14 cellular contexts compared by ENCODE assay signal in the genomic region with DNA sequence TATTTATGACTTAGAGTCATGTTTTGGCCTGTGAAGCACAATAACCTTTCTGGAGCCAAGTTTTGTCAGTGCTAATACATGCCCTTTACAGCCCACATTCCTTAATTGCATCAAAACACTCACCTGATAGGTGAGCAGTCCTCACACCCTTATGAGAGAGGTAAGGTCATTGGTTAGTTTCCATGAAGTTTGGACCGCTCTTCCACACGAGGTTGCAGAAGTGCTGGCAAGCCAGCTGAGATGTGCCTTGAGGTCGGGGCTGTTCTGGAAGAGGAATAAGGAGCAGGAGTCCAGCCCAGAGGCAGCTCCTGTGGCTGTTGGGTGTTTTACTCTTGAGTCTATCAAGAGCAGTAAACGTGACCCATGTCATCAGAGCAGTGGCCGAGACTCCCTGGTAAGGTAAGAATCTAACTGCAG.
A peak's percentile ranks its signal among the peaks of the same experiment; 100 is the strongest.
DNase-seq lines count a peak whose midpoint lies in the region; ATAC-seq and TF ChIP-seq lines count a peak whose summit lies in the region.
"Had no signal": no experiment of that assay in that cellular context is flagged by ENCODE, and none has a peak within 500 bp of the region (broad histone marks: within the 10 kb centered on the region; RNA-seq: fewer than 3 reads in every experiment).

No MANE protein-coding gene starts in this region.

- intact Hi-C loops in thyroid gland (cut with DNase I), result no loop called here

- H3K4me1 ChIP-seq in Peyer's patch, result peaks cover 0 to 3% (median under 1%) of the 10 kb centered on the region in 4 donors
- H3K4me1 ChIP-seq in mucosa of rectum (ENCODE audit: control insufficient read depth in 2 of 2, insufficient read depth in 2 of 2, low read length in 2 of 2), result peaks cover 14 to 22% of the 10 kb centered on the region in 2 donors
- H3K4me1 ChIP-seq in thyroid gland, result peaks cover 67 to 76% of the 10 kb centered on the region in 2 donors
- peaks cover 72% of the 10 kb centered on the region for H3K4me1 ChIP-seq in HAP-1

- ATAC-seq in HG02678 (IDR thresholded peaks at IDR 0.05; ENCODE audit: unreplicated experiment), result no peak
- ATAC-seq: activated CD8-positive, alpha-beta T cell treated with anti-CD3 and anti-CD28 coated beads, Interleukin-2, amount 10 ng/mL, durations not matched to agents 7 days and 5 days had no signal

- no peak for TF ChIP-seq CTCF in Peyer's patch (IDR thresholded peaks at IDR 0.05)
- no peak for TF ChIP-seq CTCF in epithelial cell of esophagus (IDR thresholded peaks at IDR 0.05; ENCODE audit: insufficient read depth, low read depth, low read length, missing control alignments)
- TF ChIP-seq CTCF in thyroid gland (IDR thresholded peaks at IDR 0.05), result no peak

- H3K27me3 ChIP-seq in Peyer's patch (no peaks in the 10 kb centered on the region), mucosa of rectum (ENCODE audit: control insufficient read depth in 2 of 2, insufficient read depth in 2 of 2, low read length in 2 of 2) (no peaks in the 10 kb centered on the region), thyroid gland (no peaks in the 10 kb centered on the region), HAP-1 (ENCODE audit: low read depth) (no peaks in the 10 kb centered on the region)
- H3K27me3 ChIP-seq: adrenal gland had no signal

- no peaks in the 10 kb centered on the region for H3K9me3 ChIP-seq in Peyer's patch
- H3K9me3 ChIP-seq in mucosa of rectum (ENCODE audit: control insufficient read depth in 2 of 2, low read length in 2 of 2), result no peaks in the 10 kb centered on the region
- no peaks in the 10 kb centered on the region for H3K9me3 ChIP-seq in thyroid gland
- no peaks in the 10 kb centered on the region for H3K9me3 ChIP-seq in HAP-1
- H3K9me3 ChIP-seq: adrenal gland had no signal

- H3K4me3 ChIP-seq in Peyer's patch (peak overlapping the region in 1 of 4 donors; percentile 1), epithelial cell of esophagus (ENCODE audit: low read length) (peak overlapping the region; percentile 33), mucosa of rectum (ENCODE audit: low read length in 2 of 2) (peak overlapping the region in 1 of 2 donors; percentile 41), thyroid gland (replicated peaks in 1 of 3) (no peak overlapping the region), HAP-1 (no peak overlapping the region)
- H3K4me3 ChIP-seq: adrenal gland had no signal

- WGBS in thyroid gland, 2 donors, result 41 to 50% methylated on average over 5 of the region's 5 CpGs

- DNase-seq in Peyer's patch (peak in 2 of 3 donors; percentile 67 to 75), epithelial cell of esophagus (ENCODE audit: low read depth) (peak; percentile 91), thyroid gland (peak; percentile 55 to 65), HAP-1 (ENCODE audit: low spot score in 2 of 2) (no peak), COR-L47 (lab: John Stamatoyannopoulos, UW) (no peak)
- DNase-seq in activated T-cell treated with anti-CD3 and anti-CD28 coated beads, Interleukin-2, amount 50 U/mL, for 1 hour, result no peak
- DNase-seq: activated CD8-positive, alpha-beta T cell treated with anti-CD3 and anti-CD28 coated beads, Interleukin-2, amount 10 ng/mL, durations not matched to agents 7 days and 5 days; adrenal gland; C1 segment of cervical spinal cord; cerebellar nuclear complex; DND-41; stimulated activated CD4-positive, alpha-beta T cell treated with anti-CD3 and anti-CD28 coated beads, Interleukin-2, amount 100 ng/mL, for 24 hours had no signal

- H3K9ac ChIP-seq in mucosa of rectum (ENCODE audit: low read depth in 1 of 2, low read length in 2 of 2), result peak overlapping the region; percentile 14 to 50

- in situ Hi-C loops in HAP-1 (cut with MboI; ENCODE audit: low sequenced_read_pairs), result no loop called here

- H3K36me3 ChIP-seq in Peyer's patch (peaks cover 0 to 20% (median 0%) of the 10 kb centered on the region in 3 donors), mucosa of rectum (ENCODE audit: control insufficient read depth in 2 of 2, insufficient read depth in 2 of 2, low read length in 2 of 2) (peaks cover 4 to 14% of the 10 kb centered on the region in 2 donors), thyroid gland (no peaks in the 10 kb centered on the region), HAP-1 (replicated peaks) (no peaks in the 10 kb centered on the region)
- H3K36me3 ChIP-seq: adrenal gland had no signal

- peak overlapping the region in 3 of 4 donors; percentile 20 to 83 (median 56) for H3K27ac ChIP-seq in Peyer's patch
- H3K27ac ChIP-seq in mucosa of rectum (ENCODE audit: low read depth in 2 of 2, low read length in 2 of 2), result peak overlapping the region; percentile 88
- H3K27ac ChIP-seq in thyroid gland, result peak overlapping the region; percentile 50 to 82 (median 75)
- H3K27ac ChIP-seq: adrenal gland had no signal

- TF ChIP-seq POLR2A in Peyer's patch (IDR thresholded peaks at IDR 0.05) (no peak), thyroid gland (IDR thresholded peaks at IDR 0.05) (peak in 1 of 2 donors; percentile 6)

Comparison
In these comparisons a context has a peak if more than half of its experiments do, and no peak if none do; other contexts are left out.
1. DNase-seq: peak in Peyer's patch (2 of 3), epithelial cell of esophagus (single experiment) and thyroid gland (2 of 2); none in activated T-cell treated with anti-CD3 and anti-CD28 coated beads, Interleukin-2, amount 50 U/mL, for 1 hour (single experiment), HAP-1 (0 of 2) and COR-L47 (single experiment).
2. Peak in every context shown above with its lines, with median percentiles within 50 percentile points of each other: H3K27ac ChIP-seq.